Comparison of ENCODE assay signal across 11 cellular contexts in genomic region chr15:61011576-61012336, GRCh38.
"Had no signal": no experiment of that assay in that cellular context is flagged by ENCODE, and none has a peak within 500 bp of the region (broad histone marks: within the 10 kb centered on the region; RNA-seq: fewer than 3 reads in every experiment).

No MANE protein-coding gene starts in this region.

- FAIRE-seq: kidney had no signal

- H3K4me1 ChIP-seq: upper lobe of left lung had no signal

- H3K36me3 ChIP-seq: upper lobe of left lung had no signal

- H3K4me3 ChIP-seq: coronary artery, upper lobe of left lung had no signal

- H3K9me3 ChIP-seq: upper lobe of left lung had no signal

- DNase-seq: activated effector memory CD4-positive, alpha-beta T cell treated with Interleukin-2 at 50 U/mL for 16 hours; central memory CD4-positive, alpha-beta T cell; effector CD8-positive, alpha-beta T cell; erythroblast; hippocampal formation; kidney; stimulated activated CD4-positive, alpha-beta T cell treated with anti-CD3 and anti-CD28 coated beads, Interleukin-12 subunit alpha, Interleukin-12 subunit beta, amount 100 ng/mL, for 4 hours; stimulated activated naive CD4-positive, alpha-beta T cell; upper lobe of left lung had no signal

- H3K27me3 ChIP-seq: upper lobe of left lung had no signal

- H3K27ac ChIP-seq: coronary artery, upper lobe of left lung had no signal

- ATAC-seq: activated CD4-positive, CD25-positive, alpha-beta regulatory T cell treated with anti-CD3 and anti-CD28 coated beads, Interleukin-2, amount 50 U/mL, for 24 hours had no signal
